In the genomic region with DNA sequence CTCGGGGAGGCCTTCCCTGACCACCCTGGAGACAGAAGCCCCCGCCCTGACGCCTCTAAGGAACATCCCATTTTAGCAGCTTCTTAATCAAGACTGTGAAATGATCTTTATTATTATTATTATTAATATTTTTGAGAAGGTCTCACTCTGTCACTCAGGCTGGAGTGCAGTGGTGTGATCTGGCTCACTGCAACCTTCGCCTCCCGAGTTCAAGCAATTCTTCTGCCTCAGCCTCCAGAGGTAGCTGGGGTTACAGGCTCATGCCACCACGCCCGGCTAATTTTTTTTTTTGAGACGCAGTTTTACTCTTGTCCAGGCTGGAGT, we compare ENCODE assay signal across 2 cellular contexts.
TF ChIP-seq lines count a peak whose summit lies in the region.

No MANE protein-coding gene starts in this region.

TF ChIP-seq in GM23338, 12 proteins besides CTCF, POLR2A, EP300 and RAD21:
- TF ChIP-seq JUNB (IDR thresholded peaks at IDR 0.05; ENCODE audit: unreplicated experiment) (no peak), CREB1 (CRISPR knock-in tag; IDR thresholded peaks at IDR 0.05; ENCODE audit: low read depth) (no peak), POLR2AphosphoS5 (IDR thresholded peaks at IDR 0.05; ENCODE audit: low read depth) (no peak), EZH2 (IDR thresholded peaks at IDR 0.05; ENCODE audit: low read depth, unreplicated experiment) (no peak), EZH2phosphoT487 (IDR thresholded peaks at IDR 0.05; ENCODE audit: unreplicated experiment) (no peak), ZNF331 (CRISPR knock-in tag; IDR thresholded peaks at IDR 0.05; ENCODE audit: low read depth) (no peak), STAT1 (IDR thresholded peaks at IDR 0.05; ENCODE audit: unreplicated experiment) (no peak), NANOG (IDR thresholded peaks at IDR 0.05; ENCODE audit: borderline replicate concordance) (no peak), ZNF114 (CRISPR knock-in tag; IDR thresholded peaks at IDR 0.05) (no peak)
- TF ChIP-seq, protein P1, sequence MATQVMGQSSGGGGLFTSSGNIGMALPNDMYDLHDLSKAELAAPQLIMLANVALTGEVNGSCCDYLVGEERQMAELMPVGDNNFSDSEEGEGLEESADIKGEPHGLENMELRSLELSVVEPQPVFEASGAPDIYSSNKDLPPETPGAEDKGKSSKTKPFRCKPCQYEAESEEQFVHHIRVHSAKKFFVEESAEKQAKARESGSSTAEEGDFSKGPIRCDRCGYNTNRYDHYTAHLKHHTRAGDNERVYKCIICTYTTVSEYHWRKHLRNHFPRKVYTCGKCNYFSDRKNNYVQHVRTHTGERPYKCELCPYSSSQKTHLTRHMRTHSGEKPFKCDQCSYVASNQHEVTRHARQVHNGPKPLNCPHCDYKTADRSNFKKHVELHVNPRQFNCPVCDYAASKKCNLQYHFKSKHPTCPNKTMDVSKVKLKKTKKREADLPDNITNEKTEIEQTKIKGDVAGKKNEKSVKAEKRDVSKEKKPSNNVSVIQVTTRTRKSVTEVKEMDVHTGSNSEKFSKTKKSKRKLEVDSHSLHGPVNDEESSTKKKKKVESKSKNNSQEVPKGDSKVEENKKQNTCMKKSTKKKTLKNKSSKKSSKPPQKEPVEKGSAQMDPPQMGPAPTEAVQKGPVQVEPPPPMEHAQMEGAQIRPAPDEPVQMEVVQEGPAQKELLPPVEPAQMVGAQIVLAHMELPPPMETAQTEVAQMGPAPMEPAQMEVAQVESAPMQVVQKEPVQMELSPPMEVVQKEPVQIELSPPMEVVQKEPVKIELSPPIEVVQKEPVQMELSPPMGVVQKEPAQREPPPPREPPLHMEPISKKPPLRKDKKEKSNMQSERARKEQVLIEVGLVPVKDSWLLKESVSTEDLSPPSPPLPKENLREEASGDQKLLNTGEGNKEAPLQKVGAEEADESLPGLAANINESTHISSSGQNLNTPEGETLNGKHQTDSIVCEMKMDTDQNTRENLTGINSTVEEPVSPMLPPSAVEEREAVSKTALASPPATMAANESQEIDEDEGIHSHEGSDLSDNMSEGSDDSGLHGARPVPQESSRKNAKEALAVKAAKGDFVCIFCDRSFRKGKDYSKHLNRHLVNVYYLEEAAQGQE (IDR thresholded peaks at IDR 0.05; ENCODE audit: unreplicated experiment): no peak
- TF ChIP-seq, protein P2, sequence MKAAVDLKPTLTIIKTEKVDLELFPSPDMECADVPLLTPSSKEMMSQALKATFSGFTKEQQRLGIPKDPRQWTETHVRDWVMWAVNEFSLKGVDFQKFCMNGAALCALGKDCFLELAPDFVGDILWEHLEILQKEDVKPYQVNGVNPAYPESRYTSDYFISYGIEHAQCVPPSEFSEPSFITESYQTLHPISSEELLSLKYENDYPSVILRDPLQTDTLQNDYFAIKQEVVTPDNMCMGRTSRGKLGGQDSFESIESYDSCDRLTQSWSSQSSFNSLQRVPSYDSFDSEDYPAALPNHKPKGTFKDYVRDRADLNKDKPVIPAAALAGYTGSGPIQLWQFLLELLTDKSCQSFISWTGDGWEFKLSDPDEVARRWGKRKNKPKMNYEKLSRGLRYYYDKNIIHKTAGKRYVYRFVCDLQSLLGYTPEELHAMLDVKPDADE (IDR thresholded peaks at IDR 0.05): no peak

TF ChIP-seq in endothelial cell of umbilical vein, 7 proteins besides CTCF, POLR2A, EP300 and RAD21:
- TF ChIP-seq, protein P3, sequence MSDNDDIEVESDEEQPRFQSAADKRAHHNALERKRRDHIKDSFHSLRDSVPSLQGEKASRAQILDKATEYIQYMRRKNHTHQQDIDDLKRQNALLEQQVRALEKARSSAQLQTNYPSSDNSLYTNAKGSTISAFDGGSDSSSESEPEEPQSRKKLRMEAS (IDR thresholded peaks at IDR 0.05; ENCODE audit: insufficient read depth, insufficient read length): no peak
- TF ChIP-seq GATA2 (IDR thresholded peaks at IDR 0.05; ENCODE audit: insufficient read depth, insufficient read length, low read depth, low read length) (no peak), FOS (IDR thresholded peaks at IDR 0.05; ENCODE audit: borderline replicate concordance, insufficient read depth, low read length) (no peak), MYC (IDR thresholded peaks at IDR 0.05; ENCODE audit: low read depth, low read length) (no peak), JUN (IDR thresholded peaks at IDR 0.05; ENCODE audit: borderline replicate concordance, insufficient read depth, insufficient read length, low read depth) (no peak), POLR2AphosphoS5 (IDR thresholded peaks at IDR 0.05; ENCODE audit: insufficient read depth, low read depth, low read length) (no peak), EZH2 (IDR thresholded peaks at IDR 0.05; ENCODE audit: borderline replicate concordance, low read depth, low read length, severe bottlenecking) (no peak)
